In genomic region chr17:48137658-48138057, GRCh38 we compare ENCODE assay signal across 18 cellular contexts.
"Had no signal": no experiment of that assay in that cellular context is flagged by ENCODE, and none has a peak within 500 bp of the region (broad histone marks: within the 10 kb centered on the region; RNA-seq: fewer than 3 reads in every experiment).

No MANE protein-coding gene starts in this region.

- H3K9me3 Mint-ChIP-seq: activated CD8-positive, alpha-beta T cell treated with anti-CD3 and anti-CD28 coated beads for 36 hours; T-helper 2 cell treated with Interferon-gamma antibody and Interleukin-4, amounts not matched to agents 5 μg/mL and 100 μg/mL, for 36 hours had no signal

- H3K4me3 Mint-ChIP-seq: activated CD8-positive, alpha-beta T cell treated with anti-CD3 and anti-CD28 coated beads for 36 hours; T-helper 2 cell treated with Interferon-gamma antibody and Interleukin-4, amounts not matched to agents 5 μg/mL and 100 μg/mL, for 36 hours had no signal

- H3K27me3 Mint-ChIP-seq: activated CD8-positive, alpha-beta T cell treated with anti-CD3 and anti-CD28 coated beads for 36 hours had no signal

- H3K4me3 ChIP-seq: ascending aorta, dorsolateral prefrontal cortex, esophagus squamous epithelium, mucosa of descending colon, ovary, thyroid gland had no signal

- H3K27ac ChIP-seq: ascending aorta, dorsolateral prefrontal cortex, esophagus squamous epithelium, ovary, thyroid gland had no signal

- DNase-seq: activated CD4-positive, CD25-positive, alpha-beta regulatory T cell treated with anti-CD3 and anti-CD28 coated beads, Interleukin-2, amount 50 U/mL, for 72 hours; activated CD8-positive, alpha-beta memory T cell treated with anti-CD3 and anti-CD28 coated beads, Interleukin-2, amount 50 U/mL, for 4 hours; activated CD8-positive, alpha-beta T cell treated with anti-CD3 and anti-CD28 coated beads for 36 hours; activated naive CD4-positive, alpha-beta T cell treated with anti-CD3 and anti-CD28 coated beads, Interleukin-2, amount 50 U/mL, for 16 hours; dorsolateral prefrontal cortex; esophagus squamous epithelium; foreskin fibroblast; head of caudate nucleus; mammary epithelial cell; mucosa of descending colon; ovary; thyroid gland had no signal

- FAIRE-seq: bronchial epithelial cell, islet of Langerhans, urothelium cell line had no signal

- H3K4me1 ChIP-seq: ascending aorta, esophagus squamous epithelium, thyroid gland had no signal

- H3K9me3 ChIP-seq: ascending aorta, esophagus squamous epithelium, mucosa of descending colon, ovary, thyroid gland had no signal

- H3K36me3 ChIP-seq: ascending aorta, esophagus squamous epithelium, ovary, thyroid gland had no signal

- H3K27ac Mint-ChIP-seq: activated CD8-positive, alpha-beta T cell treated with anti-CD3 and anti-CD28 coated beads for 36 hours; T-helper 2 cell treated with Interferon-gamma antibody and Interleukin-4, amounts not matched to agents 5 μg/mL and 100 μg/mL, for 36 hours had no signal

- H3K27me3 ChIP-seq: ascending aorta, ovary, thyroid gland had no signal

- ATAC-seq: activated CD8-positive, alpha-beta T cell treated with anti-CD3 and anti-CD28 coated beads for 36 hours; left lobe of liver; mucosa of descending colon had no signal
